Comparison of ENCODE assay signal across 12 cellular contexts in genomic region chr4:173448557-173448918, GRCh38. TPM values are rescaled to one million over a fixed set of nuclear protein-coding genes. Genes with fewer than 3 reads are reported as not detected.
DNase-seq lines count a peak whose midpoint lies in the region; ATAC-seq, FAIRE-seq and TF ChIP-seq lines count a peak whose summit lies in the region.
"Had no signal": no experiment of that assay in that cellular context is flagged by ENCODE, and none has a peak within 500 bp of the region (broad histone marks: within the 10 kb centered on the region; RNA-seq: fewer than 3 reads in every experiment).

No MANE protein-coding gene starts in this region.

- POLR2A ChIA-PET in K562 (lab: Yijun Ruan, JAX) = no interaction called here

- H3K27me3 ChIP-seq in K562 (ENCODE audit: control insufficient read depth in 2 of 2, insufficient read depth in 2 of 2, low read length in 2 of 2) = no peaks in the 10 kb centered on the region
- no peaks in the 10 kb centered on the region for H3K27me3 ChIP-seq in osteoblast (ENCODE audit: insufficient read depth, low read length)
- H3K27me3 ChIP-seq: tibial nerve had no signal

- H3K4me1 Mint-ChIP-seq in activated T-helper 17 cell treated with anti-CD3 and anti-CD28 coated beads, Interleukin-2, amount 50 U/mL, for 72 hours = no peaks in the 10 kb centered on the region

- H3K4me3 ChIP-seq in K562 = no peak overlapping the region
- peak overlapping the region; percentile 34 for H3K4me3 ChIP-seq in osteoblast (ENCODE audit: insufficient read depth, low read length)
- H3K4me3 ChIP-seq: tibial nerve had no signal

- no peak for TF ChIP-seq RAD21 in K562 (CRISPR knock-in tag; conservative IDR thresholded peaks at IDR 0.05 in 1 of 2, IDR thresholded peaks at IDR 0.05 in 1 of 2)

- no peak overlapping the region for H2AFZ ChIP-seq in K562 (ENCODE audit: low read depth, low read length)
- no peak overlapping the region for H2AFZ ChIP-seq in osteoblast (ENCODE audit: low read length)

- H3K79me2 ChIP-seq in K562 (ENCODE audit: control insufficient read depth, insufficient read depth, low read length) = no peaks in the 10 kb centered on the region
- H3K79me2 ChIP-seq in osteoblast (ENCODE audit: insufficient read depth, low read length) = no peaks in the 10 kb centered on the region

- WGBS in K562 (ENCODE audit: insufficient coverage, low coverage, missing lambda C conversion rate) = 12% methylated on average over 2 of the region's 2 CpGs

- H3K36me3 Mint-ChIP-seq in activated T-helper 17 cell treated with anti-CD3 and anti-CD28 coated beads, Interleukin-2, amount 50 U/mL, for 72 hours (ENCODE audit: low read depth) = no peaks in the 10 kb centered on the region

- H4K20me1 ChIP-seq in K562 (replicated peaks; ENCODE audit: control insufficient read depth, insufficient read depth, low read length) (no peaks in the 10 kb centered on the region), osteoblast (ENCODE audit: insufficient read depth, low read length) (no peaks in the 10 kb centered on the region)

- H3K9ac ChIP-seq in K562 (ENCODE audit: insufficient read depth in 1 of 2, low read depth in 2 of 2, low read length in 2 of 2) = no peak overlapping the region

- DNase-seq in DMS153 (lab: John Stamatoyannopoulos, UW) = peak; percentile 36
- DNase-seq in DMS153 treated with DMSO at 0.1 percent for 48 hours (lab: John Stamatoyannopoulos, UW; ENCODE audit: unreplicated experiment) = no peak
- peak; percentile 65 for DNase-seq in NCI-H2029 treated with DMSO at 0.1 percent for 48 hours (lab: John Stamatoyannopoulos, UW)
- DNase-seq in K562 (ENCODE audit: extremely low read depth in 1 of 4, low spot score in 3 of 4) = no peak
- DNase-seq in osteoblast (ENCODE audit: insufficient read length, low spot score, missing footprints) = no peak
- DNase-seq in GM20000 (ENCODE audit: low spot score) = no peak
- DNase-seq: central memory CD4-positive, alpha-beta T cell had no signal

- H3K4me3 Mint-ChIP-seq in activated T-helper 17 cell treated with anti-CD3 and anti-CD28 coated beads, Interleukin-2, amount 50 U/mL, for 72 hours = no peak overlapping the region

- CTCF ChIA-PET in K562 (lab: Yijun Ruan, JAX; ENCODE audit: low intra/inter-chr PET ratio) = no interaction called here

- no peak for TF ChIP-seq EP300 in K562 (IDR thresholded peaks at IDR 0.05; ENCODE audit: low read length)

- no peaks in the 10 kb centered on the region for H3K9me3 Mint-ChIP-seq in activated T-helper 17 cell treated with anti-CD3 and anti-CD28 coated beads, Interleukin-2, amount 50 U/mL, for 72 hours

- H3K4me2 ChIP-seq in K562 (ENCODE audit: insufficient read depth, low read length) (no peak overlapping the region), osteoblast (ENCODE audit: insufficient read depth, low read length) (peak overlapping the region; percentile 74)

- no peaks in the 10 kb centered on the region for H3K9me1 ChIP-seq in K562 (ENCODE audit: control insufficient read depth, insufficient read depth, low read length)

- 0 out of 5 replicates have a peak, but pooled peaks cover 0 to 2% of the 10 kb centered on the region in 2 experiments for H3K4me1 ChIP-seq in K562 (replicated peaks in 1 of 2; ENCODE audit: control insufficient read depth in 2 of 2, insufficient read depth in 2 of 2, low read length in 2 of 2)
- peaks cover 35% of the 10 kb centered on the region for H3K4me1 ChIP-seq in osteoblast (ENCODE audit: insufficient read depth, low read length)

- ATAC-seq in K562 (no peak), GM18861 (IDR thresholded peaks at IDR 0.05; ENCODE audit: unreplicated experiment) (no peak)
- no peak for ATAC-seq in activated T-helper 17 cell treated with anti-CD3 and anti-CD28 coated beads, Interleukin-2, amount 50 U/mL, for 72 hours (replicated peaks)

- H3K27ac Mint-ChIP-seq in activated T-helper 17 cell treated with anti-CD3 and anti-CD28 coated beads, Interleukin-2, amount 50 U/mL, for 72 hours = no peak overlapping the region

- no peak for TF ChIP-seq POLR2A in K562 (conservative IDR thresholded peaks at IDR 0.05)

- in situ Hi-C loops in K562 (cut with MboI) = no loop called here

- H3K36me3 ChIP-seq in K562 (ENCODE audit: control insufficient read depth, insufficient read depth, low read length) = no peaks in the 10 kb centered on the region
- no peaks in the 10 kb centered on the region for H3K36me3 ChIP-seq in osteoblast (ENCODE audit: insufficient read depth, low read length)

- TF ChIP-seq CTCF in K562 (IDR thresholded peaks at IDR 0.05 in 2 of 3, conservative IDR thresholded peaks at IDR 0.05 in 1 of 3; ENCODE audit: insufficient read depth in 2 of 3, low read depth in 1 of 3, low read length in 3 of 3) (no peak), osteoblast (IDR thresholded peaks at IDR 0.05; ENCODE audit: extremely low read depth, low read depth, low read length) (no peak), GM20000 (IDR thresholded peaks at IDR 0.05; ENCODE audit: extremely low read depth, missing control alignments) (no peak)

- H3K9me3 ChIP-seq in K562 (replicated peaks; ENCODE audit: control insufficient read depth, insufficient read depth, low read depth, low read length) (no peaks in the 10 kb centered on the region), osteoblast (ENCODE audit: low read depth, low read length) (no peaks in the 10 kb centered on the region)
- H3K9me3 ChIP-seq: tibial nerve had no signal

- H3K27me3 Mint-ChIP-seq in activated T-helper 17 cell treated with anti-CD3 and anti-CD28 coated beads, Interleukin-2, amount 50 U/mL, for 72 hours = no peaks in the 10 kb centered on the region

- FAIRE-seq in K562 (lab: Jason Lieb, UNC) = no peak

- H3K27ac ChIP-seq in K562 (ENCODE audit: extremely low read depth, low read depth, low read length) (no peak overlapping the region), osteoblast (ENCODE audit: low read depth, low read length) (peak overlapping the region; percentile 55)
- H3K27ac ChIP-seq: 22Rv1, tibial nerve had no signal

- intact Hi-C loops in K562 (cut with micrococcal nuclease) = no loop called here

- BruUV-seq in K562 (replicated peaks; lab: Mats Ljungman, UMichigan) = no TSS peak

TF ChIP-seq in K562, 482 proteins besides CTCF, POLR2A, EP300 and RAD21:
- TF ChIP-seq NFATC3 (IDR thresholded peaks at IDR 0.05) (no peak), ATF7 (IDR thresholded peaks at IDR 0.05) (peak; percentile 24; the same call in 1 of the 2 replicates), NRF1 (conservative IDR thresholded peaks at IDR 0.05 in 1 of 2, IDR thresholded peaks at IDR 0.05 in 1 of 2) (no peak), ATF3 (IDR thresholded peaks at IDR 0.05) (peak; percentile 69), ATF3 (CRISPR knock-in tag; conservative IDR thresholded peaks at IDR 0.05) (no peak), ZNF324 (CRISPR knock-in tag; IDR thresholded peaks at IDR 0.05) (no peak), ETS1 (conservative IDR thresholded peaks at IDR 0.05; ENCODE audit: control insufficient read depth, low read depth, low read length) (no peak)

RNA-seq across cellular contexts. Expression of gene SCRG1, which starts 49.6 kb away (rescaled TPM):
- total RNA-seq in K562 (2011; cell fraction: chromatin; rRNA removed; ENCODE audit: low replicate concordance) = not detected in 2 replicates
- total RNA-seq in K562 (2011; cell fraction: nucleolus; rRNA removed) = not detected in 2 replicates
- total RNA-seq in K562 (2011; cell fraction: nucleoplasm; rRNA removed) = not detected in 2 replicates
- total RNA-seq in K562 (2014; rRNA removed) = not detected in 2 replicates
- not detected in 2 replicates for total RNA-seq in K562 (2014; rRNA removed; fragmentation: Illumina TruSeq; extraction: Trizol)
- total RNA-seq in K562 (2015; rRNA removed; fragmentation: Illumina TruSeq; extraction: Trizol) = not detected in 2 replicates
- total RNA-seq in K562 (2021) = not detected in 2 replicates
- polyA plus RNA-seq in K562 (2011; rRNA removed) = not detected in 2 replicates
- not detected in 2 replicates for polyA plus RNA-seq in K562 (2011; cell fraction: cytosol; rRNA removed)
- polyA plus RNA-seq in K562 (2011; cell fraction: nucleus; rRNA removed) = not detected in 2 replicates
- polyA plus RNA-seq in K562 (2012) = 0.03 and 0.04 TPM in 2 replicates
- not detected in 2 replicates for polyA plus RNA-seq in K562 (2014; fragmentation: Illumina TruSeq; extraction: Trizol)
- polyA plus RNA-seq in K562 (2014; fragmentation: Nextera tagmentation; extraction: Ambion mirVana) = under 1 TPM; 0.01 TPM
- polyA plus RNA-seq in K562 (2014; rRNA removed) = not detected in 2 replicates
- not detected in 2 replicates for polyA minus RNA-seq in K562 (2011; rRNA and poly(A)+ RNA removed)
- not detected in 2 replicates for polyA minus RNA-seq in K562 (2011; cell fraction: cytosol; rRNA and poly(A)+ RNA removed)
- not detected in 2 replicates for polyA minus RNA-seq in K562 (2011; cell fraction: nucleus; rRNA and poly(A)+ RNA removed)
- total RNA-seq in osteoblast = 0.88 and 7.6 TPM in 2 replicates
- not detected for total RNA-seq in activated T-helper 17 cell treated with anti-CD3 and anti-CD28 coated beads, Interleukin-2, amount 50 U/mL, for 72 hours
- total RNA-seq: epithelial cell of proximal tubule had no signal

Comparison
In these comparisons a context has a peak if more than half of its experiments do, and no peak if none do; other contexts are left out.
1. DNase-seq: peak in DMS153 (single experiment) and NCI-H2029 treated with DMSO at 0.1 percent for 48 hours (single experiment); none in DMS153 treated with DMSO at 0.1 percent for 48 hours (single experiment), K562 (0 of 4), osteoblast (single experiment) and GM20000 (single experiment).